In genomic region chr17:50507871-50508572, GRCh38 we compare ENCODE assay signal across 8 cellular contexts. TPM values are rescaled to one million over a fixed set of nuclear protein-coding genes. Genes with fewer than 3 reads are reported as not detected.
A peak's percentile ranks its signal among the peaks of the same experiment; 100 is the strongest.
DNase-seq lines count a peak whose midpoint lies in the region; ATAC-seq and TF ChIP-seq lines count a peak whose summit lies in the region.

A gene with protein sequence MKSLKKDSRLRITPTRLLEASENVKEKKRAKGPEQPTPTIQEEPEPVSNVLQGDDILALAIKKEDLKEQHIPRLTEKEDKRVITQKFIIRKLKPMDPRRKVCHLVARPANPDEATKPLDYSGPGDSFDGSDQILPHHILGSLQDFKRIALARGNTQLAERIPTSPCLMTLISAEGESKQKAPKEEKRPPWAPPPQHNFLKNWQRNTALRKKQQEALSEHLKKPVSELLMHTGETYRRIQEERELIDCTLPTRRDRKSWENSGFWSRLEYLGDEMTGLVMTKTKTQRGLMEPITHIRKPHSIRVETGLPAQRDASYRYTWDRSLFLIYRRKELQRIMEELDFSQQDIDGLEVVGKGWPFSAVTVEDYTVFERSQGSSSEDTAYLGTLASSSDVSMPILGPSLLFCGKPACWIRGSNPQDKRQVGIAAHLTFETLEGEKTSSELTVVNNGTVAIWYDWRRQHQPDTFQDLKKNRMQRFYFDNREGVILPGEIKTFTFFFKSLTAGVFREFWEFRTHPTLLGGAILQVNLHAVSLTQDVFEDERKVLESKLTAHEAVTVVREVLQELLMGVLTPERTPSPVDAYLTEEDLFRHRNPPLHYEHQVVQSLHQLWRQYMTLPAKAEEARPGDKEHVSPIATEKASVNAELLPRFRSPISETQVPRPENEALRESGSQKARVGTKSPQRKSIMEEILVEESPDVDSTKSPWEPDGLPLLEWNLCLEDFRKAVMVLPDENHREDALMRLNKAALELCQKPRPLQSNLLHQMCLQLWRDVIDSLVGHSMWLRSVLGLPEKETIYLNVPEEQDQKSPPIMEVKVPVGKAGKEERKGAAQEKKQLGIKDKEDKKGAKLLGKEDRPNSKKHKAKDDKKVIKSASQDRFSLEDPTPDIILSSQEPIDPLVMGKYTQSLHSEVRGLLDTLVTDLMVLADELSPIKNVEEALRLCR (plus strand): TSS chr17:50508439. CDS start chr17:50508675, 236 bp downstream.

- intact Hi-C loops in esophagus squamous epithelium (cut with DNase I) = no loop called here

- peaks cover 8 to 46% (median 11%) of the 10 kb centered on the region in 3 donors for H3K4me1 ChIP-seq in esophagus squamous epithelium
- peaks cover 4 to 7% of the 10 kb centered on the region in 2 donors for H3K4me1 ChIP-seq in muscle layer of duodenum (ENCODE audit: control insufficient read depth in 1 of 2, insufficient read depth in 2 of 2, low read length in 2 of 2)

- no peaks in the 10 kb centered on the region for H3K9me3 Mint-ChIP-seq in activated T-cell treated with anti-CD3 and anti-CD28 coated beads, Interleukin-2, amount 50 U/mL, for 72 hours

- WGBS in esophagus squamous epithelium, 2 donors = 14 to 21% methylated on average over 6 to 13 of the region's 66 CpGs

- H3K36me3 ChIP-seq in esophagus squamous epithelium = no peaks in the 10 kb centered on the region
- no peaks in the 10 kb centered on the region for H3K36me3 ChIP-seq in muscle layer of duodenum (ENCODE audit: control insufficient read depth in 1 of 2, insufficient read depth in 2 of 2, low read length in 2 of 2)

- H3K27me3 Mint-ChIP-seq in activated T-cell treated with anti-CD3 and anti-CD28 coated beads, Interleukin-2, amount 50 U/mL, for 72 hours (ENCODE audit: low read depth) = no peaks in the 10 kb centered on the region

- H3K36me3 Mint-ChIP-seq in activated T-cell treated with anti-CD3 and anti-CD28 coated beads, Interleukin-2, amount 50 U/mL, for 72 hours (ENCODE audit: insufficient read depth in 2 of 2) = no peaks in the 10 kb centered on the region

- peak in 1 of 4 donors; percentile 39 for TF ChIP-seq POLR2A in esophagus squamous epithelium (IDR thresholded peaks at IDR 0.05)

- H3K4me1 Mint-ChIP-seq in activated T-cell treated with anti-CD3 and anti-CD28 coated beads, Interleukin-2, amount 50 U/mL, for 72 hours (ENCODE audit: low read depth) = peaks cover 66% of the 10 kb centered on the region

- TF ChIP-seq CTCF in esophagus squamous epithelium (IDR thresholded peaks at IDR 0.05) = peak in 1 of 6 experiments; percentile 15

- H3K9me3 ChIP-seq in esophagus squamous epithelium = no peaks in the 10 kb centered on the region
- H3K9me3 ChIP-seq in muscle layer of duodenum (ENCODE audit: control insufficient read depth in 1 of 2, low read length in 2 of 2) = no peaks in the 10 kb centered on the region

- ATAC-seq in GM21367 (IDR thresholded peaks at IDR 0.05; ENCODE audit: unreplicated experiment) (peak; percentile 40), HG03342 (IDR thresholded peaks at IDR 0.05; ENCODE audit: unreplicated experiment) (no peak)
- peak; percentile 71 to 75 for ATAC-seq in activated T-cell treated with anti-CD3 and anti-CD28 coated beads, Interleukin-2, amount 50 U/mL, for 72 hours (replicated peaks in 1 of 2)

- H3K27ac Mint-ChIP-seq in activated T-cell treated with anti-CD3 and anti-CD28 coated beads, Interleukin-2, amount 50 U/mL, for 72 hours = peak within 1 kb of the TSS; percentile 58

- H3K4me3 Mint-ChIP-seq in activated T-cell treated with anti-CD3 and anti-CD28 coated beads, Interleukin-2, amount 50 U/mL, for 72 hours = peak within 1 kb of the TSS; percentile 93 to 96

- DNase-seq in Ammon's horn (ENCODE audit: low spot score) = peak; percentile 73
- peak; percentile 65 for DNase-seq in NOMO-1 treated with dmso at 0.1 percent for 144 hours (lab: John Stamatoyannopoulos, UW; ENCODE audit: unreplicated experiment)
- DNase-seq in activated T-cell treated with anti-CD3 and anti-CD28 coated beads, Interleukin-2, amount 50 U/mL, for 72 hours = peak; percentile 87 to 91
- no peak for DNase-seq in esophagus squamous epithelium (lab: John Stamatoyannopoulos, UW)
- peak; percentile 27 to 59 for DNase-seq in stimulated activated CD8-positive, alpha-beta memory T cell treated with anti-CD3 and anti-CD28 coated beads, Interleukin-7, amount 100 ng/mL, for 1 hour (ENCODE audit: low read depth in 2 of 2)

- H3K27ac ChIP-seq in esophagus squamous epithelium (peak within 1 kb of the TSS; percentile 75 to 85 (median 82)), muscle layer of duodenum (ENCODE audit: low read length) (peak within 1 kb of the TSS; percentile 75)

- H3K27me3 ChIP-seq in esophagus squamous epithelium (no peaks in the 10 kb centered on the region), muscle layer of duodenum (ENCODE audit: low read depth, low read length) (no peaks in the 10 kb centered on the region)

- H3K4me3 ChIP-seq in esophagus squamous epithelium (peak within 1 kb of the TSS; percentile 54 to 75 (median 66)), muscle layer of duodenum (ENCODE audit: low read depth in 1 of 2, low read length in 2 of 2) (peak within 1 kb of the TSS; percentile 52 to 76)

RNA-seq across cellular contexts. Expression of the gene that starts here (rescaled TPM):
- total RNA-seq in activated T-cell treated with anti-CD3 and anti-CD28 coated beads, Interleukin-2, amount 50 U/mL, for 72 hours = 10 to 100 TPM in 1 of 2 donors, 1 to 10 TPM in 1; 8.9 to 24.3 TPM
- total RNA-seq in esophagus squamous epithelium = under 1 TPM in 1 of 4 donors, not detected in 3; 0.38 TPM

Comparison
In these comparisons a context has a peak if more than half of its experiments do, and no peak if none do; other contexts are left out.
1. RNA of the gene that starts here (total RNA-seq): 8.9 to 24.3 TPM in activated T-cell treated with anti-CD3 and anti-CD28 coated beads, Interleukin-2, amount 50 U/mL, for 72 hours; 0.38 TPM in esophagus squamous epithelium; every median in the first group is over 4 times any median in the second.